In genomic region chr9:37197158-37198033, GRCh38 we compare ENCODE assay signal across 8 cellular contexts.
DNase-seq lines count a peak whose midpoint lies in the region; ATAC-seq and TF ChIP-seq lines count a peak whose summit lies in the region.

No MANE protein-coding gene starts in this region.

- H3K27me3 ChIP-seq in CD8-positive, alpha-beta T cell (ENCODE audit: insufficient read depth, low read length), result no peaks in the 10 kb centered on the region
- no peaks in the 10 kb centered on the region for H3K27me3 ChIP-seq in neural progenitor cell

- ATAC-seq in CD8-positive, alpha-beta T cell, result peak; percentile 11
- ATAC-seq in GM19452 (IDR thresholded peaks at IDR 0.05; ENCODE audit: unreplicated experiment), result peak; percentile 47
- ATAC-seq in activated T-helper 17 cell treated with anti-CD3 and anti-CD28 coated beads, Interleukin-2, amount 50 U/mL, for 72 hours (replicated peaks), result peak; percentile 89
- ATAC-seq in HG02938 (IDR thresholded peaks at IDR 0.05; ENCODE audit: unreplicated experiment), result no peak
- no peak for ATAC-seq in HG03039 (IDR thresholded peaks at IDR 0.05; ENCODE audit: unreplicated experiment)
- ATAC-seq in HG02571 (IDR thresholded peaks at IDR 0.05; ENCODE audit: unreplicated experiment), result no peak

- H3K36me3 ChIP-seq in CD8-positive, alpha-beta T cell (ENCODE audit: insufficient read depth, low read length), result no peaks in the 10 kb centered on the region
- no peaks in the 10 kb centered on the region for H3K36me3 ChIP-seq in neural progenitor cell

- POLR2A ChIA-PET in CD8-positive, alpha-beta T cell (lab: Charles Lee), result no interaction called here

- peaks cover 50% of the 10 kb centered on the region for H3K4me1 Mint-ChIP-seq in CD8-positive, alpha-beta T cell (ENCODE audit: low read depth)
- H3K4me1 Mint-ChIP-seq in activated T-helper 17 cell treated with anti-CD3 and anti-CD28 coated beads, Interleukin-2, amount 50 U/mL, for 72 hours, result peaks cover 40% of the 10 kb centered on the region
- peaks cover 76% of the 10 kb centered on the region for H3K4me1 Mint-ChIP-seq in neural progenitor cell

- no peak overlapping the region for H3K27ac ChIP-seq in CD8-positive, alpha-beta T cell (ENCODE audit: low read depth, low read length)
- H3K27ac ChIP-seq in neural progenitor cell, result peak overlapping the region; percentile 68

- no peaks in the 10 kb centered on the region for H3K9me3 Mint-ChIP-seq in CD8-positive, alpha-beta T cell
- H3K9me3 Mint-ChIP-seq in activated T-helper 17 cell treated with anti-CD3 and anti-CD28 coated beads, Interleukin-2, amount 50 U/mL, for 72 hours, result no peaks in the 10 kb centered on the region
- H3K9me3 Mint-ChIP-seq in neural progenitor cell, result peaks cover 2% of the 10 kb centered on the region

- H3K79me2 ChIP-seq in neural progenitor cell (ENCODE audit: low read depth), result peaks cover 7% of the 10 kb centered on the region

- no peak overlapping the region for H3K4me3 ChIP-seq in CD8-positive, alpha-beta T cell (ENCODE audit: low read depth, low read length)
- H3K4me3 ChIP-seq in neural progenitor cell, result peak overlapping the region; percentile 3

- no peaks in the 10 kb centered on the region for H3K27me3 Mint-ChIP-seq in CD8-positive, alpha-beta T cell (ENCODE audit: low read depth)
- no peaks in the 10 kb centered on the region for H3K27me3 Mint-ChIP-seq in activated T-helper 17 cell treated with anti-CD3 and anti-CD28 coated beads, Interleukin-2, amount 50 U/mL, for 72 hours
- H3K27me3 Mint-ChIP-seq in neural progenitor cell (ENCODE audit: insufficient read depth, low read depth), result peaks cover 3% of the 10 kb centered on the region

- H3K27ac Mint-ChIP-seq in CD8-positive, alpha-beta T cell, result peak overlapping the region; percentile 76
- H3K27ac Mint-ChIP-seq in activated T-helper 17 cell treated with anti-CD3 and anti-CD28 coated beads, Interleukin-2, amount 50 U/mL, for 72 hours, result peak overlapping the region; percentile 71
- peak overlapping the region; percentile 89 for H3K27ac Mint-ChIP-seq in neural progenitor cell

- H3K4me3 Mint-ChIP-seq in CD8-positive, alpha-beta T cell, result no peak overlapping the region
- H3K4me3 Mint-ChIP-seq in activated T-helper 17 cell treated with anti-CD3 and anti-CD28 coated beads, Interleukin-2, amount 50 U/mL, for 72 hours, result peak overlapping the region; percentile 61
- H3K4me3 Mint-ChIP-seq in neural progenitor cell, result no peak overlapping the region

- CTCF ChIA-PET in CD8-positive, alpha-beta T cell (lab: Charles Lee), result no interaction called here

- H2AFZ ChIP-seq in neural progenitor cell (replicated peaks), result no peak overlapping the region

- intact Hi-C loops in CD8-positive, alpha-beta T cell (cut with DNase I, micrococcal nuclease), result loop anchor here (5.0 to 10.0 kb wide), 2 partner anchors 35 to 203 kb away; no protein-coding TSS in a partner anchor

- no peaks in the 10 kb centered on the region for H3K9me3 ChIP-seq in CD8-positive, alpha-beta T cell (ENCODE audit: low read length)
- no peaks in the 10 kb centered on the region for H3K9me3 ChIP-seq in neural progenitor cell (ENCODE audit: low read depth)

- H3K36me3 Mint-ChIP-seq in CD8-positive, alpha-beta T cell, result peaks cover 25% of the 10 kb centered on the region
- peaks cover 33% of the 10 kb centered on the region for H3K36me3 Mint-ChIP-seq in activated T-helper 17 cell treated with anti-CD3 and anti-CD28 coated beads, Interleukin-2, amount 50 U/mL, for 72 hours (ENCODE audit: low read depth)
- peaks cover 18% of the 10 kb centered on the region for H3K36me3 Mint-ChIP-seq in neural progenitor cell

- H3K9ac ChIP-seq in neural progenitor cell, result no peak overlapping the region

- TF ChIP-seq CTCF in CD8-positive, alpha-beta T cell (IDR thresholded peaks at IDR 0.05), result no peak
- no peak for TF ChIP-seq CTCF in neural progenitor cell (IDR thresholded peaks at IDR 0.05)

- DNase-seq in CD8-positive, alpha-beta T cell, result no peak
- peak; percentile 61 for DNase-seq in LHCN-M2 (ENCODE audit: low read depth)
- DNase-seq in neural progenitor cell (ENCODE audit: low spot score), result peak; percentile 76

- H4K20me1 ChIP-seq in neural progenitor cell (ENCODE audit: low read depth), result no peaks in the 10 kb centered on the region

- peaks cover 16% of the 10 kb centered on the region for H3K4me1 ChIP-seq in CD8-positive, alpha-beta T cell (ENCODE audit: insufficient read depth, low read length)
- H3K4me1 ChIP-seq in neural progenitor cell, result peaks cover 78% of the 10 kb centered on the region

- peak overlapping the region; percentile 68 for H3K4me2 ChIP-seq in neural progenitor cell

- H3F3A ChIP-seq in neural progenitor cell (ENCODE audit: low read depth), result peaks cover 43% of the 10 kb centered on the region

Comparison
In these comparisons a context has a peak if more than half of its experiments do, and no peak if none do; other contexts are left out.
1. ATAC-seq: peak in CD8-positive, alpha-beta T cell (single experiment), GM19452 (single experiment) and activated T-helper 17 cell treated with anti-CD3 and anti-CD28 coated beads, Interleukin-2, amount 50 U/mL, for 72 hours (single experiment); none in HG02938 (single experiment), HG03039 (single experiment) and HG02571 (single experiment).
2. DNase-seq: peak in LHCN-M2 (single experiment) and neural progenitor cell (single experiment); none in CD8-positive, alpha-beta T cell (0 of 7).
3. Peak in every context shown above with its lines, with median percentiles within 50 percentile points of each other: H3K27ac Mint-ChIP-seq.